ENCODE assay signal across 15 cellular contexts in genomic region chr1:43383449-43383848, GRCh38. TPM values are rescaled to one million over a fixed set of nuclear protein-coding genes. Genes with fewer than 3 reads are reported as not detected.
A peak's percentile ranks its signal among the peaks of the same experiment; 100 is the strongest.
DNase-seq lines count a peak whose midpoint lies in the region; ATAC-seq and TF ChIP-seq lines count a peak whose summit lies in the region.
"Had no signal": no experiment of that assay in that cellular context is flagged by ENCODE, and none has a peak within 500 bp of the region (broad histone marks: within the 10 kb centered on the region; RNA-seq: fewer than 3 reads in every experiment).

No MANE protein-coding gene starts in this region.

- H3K27me3 Mint-ChIP-seq in osteocyte (ENCODE audit: unreplicated experiment) = no peaks in the 10 kb centered on the region
- H3K27me3 Mint-ChIP-seq in activated naive CD8-positive, alpha-beta T cell treated with anti-CD3 and anti-CD28 coated beads for 36 hours = no peaks in the 10 kb centered on the region

- no peak overlapping the region for H3K4me3 Mint-ChIP-seq in osteocyte (ENCODE audit: unreplicated experiment)
- no peak overlapping the region for H3K4me3 Mint-ChIP-seq in activated naive CD8-positive, alpha-beta T cell treated with anti-CD3 and anti-CD28 coated beads for 36 hours
- H3K4me3 Mint-ChIP-seq: GM23338; immature natural killer cell; T-helper 2 cell treated with Interferon-gamma antibody and Interleukin-4, amounts not matched to agents 5 μg/mL and 100 μg/mL, for 36 hours had no signal

- no peak overlapping the region for H3K27ac Mint-ChIP-seq in osteocyte (ENCODE audit: unreplicated experiment)
- no peak overlapping the region for H3K27ac Mint-ChIP-seq in activated naive CD8-positive, alpha-beta T cell treated with anti-CD3 and anti-CD28 coated beads for 36 hours
- H3K27ac Mint-ChIP-seq: GM23338; T-helper 2 cell treated with Interferon-gamma antibody and Interleukin-4, amounts not matched to agents 5 μg/mL and 100 μg/mL, for 36 hours had no signal

- no peak for ATAC-seq in GM18858 (IDR thresholded peaks at IDR 0.05; ENCODE audit: unreplicated experiment)
- ATAC-seq: GM23338 had no signal

- peaks cover 55% of the 10 kb centered on the region for H3K36me3 Mint-ChIP-seq in osteocyte (ENCODE audit: unreplicated experiment)
- H3K36me3 Mint-ChIP-seq in activated naive CD8-positive, alpha-beta T cell treated with anti-CD3 and anti-CD28 coated beads for 36 hours = peaks cover 11% of the 10 kb centered on the region

- in situ Hi-C loops in G401 (cut with HindIII; ENCODE audit: low sequenced_read_pairs) (no loop called here), SK-MEL-5 (cut with HindIII; ENCODE audit: low pct_unique_long_range_greater_than_20kb, low sequenced_read_pairs) (no loop called here)

- intact Hi-C loops in head of caudate nucleus (cut with DNase I) = loop anchor here (10.0 kb wide), 1 partner anchor 61 kb away; no protein-coding TSS in a partner anchor

- no peaks in the 10 kb centered on the region for H3K9me3 Mint-ChIP-seq in osteocyte (ENCODE audit: unreplicated experiment)
- no peaks in the 10 kb centered on the region for H3K9me3 Mint-ChIP-seq in activated naive CD8-positive, alpha-beta T cell treated with anti-CD3 and anti-CD28 coated beads for 36 hours
- H3K9me3 Mint-ChIP-seq: GM23338; immature natural killer cell; T-helper 2 cell treated with Interferon-gamma antibody and Interleukin-4, amounts not matched to agents 5 μg/mL and 100 μg/mL, for 36 hours had no signal

- peak; percentile 22 for DNase-seq in G401 (ENCODE audit: low spot score)
- DNase-seq in SK-MEL-5 (ENCODE audit: low read depth, low spot score) = peak; percentile 33
- DNase-seq in head of caudate nucleus = peak in 38 of 42 donors; percentile 26 to 83 (median 60)
- DNase-seq in osteocyte (ENCODE audit: extremely low spot score, unreplicated experiment) = no peak
- DNase-seq in SHP77 (lab: John Stamatoyannopoulos, UW) = no peak
- DNase-seq in activated effector memory CD4-positive, alpha-beta T cell treated with anti-CD3 and anti-CD28 coated beads, Interleukin-2, amount 50 U/mL, for 16 hours = no peak
- DNase-seq in activated naive CD8-positive, alpha-beta T cell treated with anti-CD3 and anti-CD28 coated beads for 36 hours = no peak
- DNase-seq: immature natural killer cell, MM.1S, NCI-H526 treated with DMSO at 0.1 percent for 48 hours, pancreas had no signal

- TF ChIP-seq CTCF in osteocyte (IDR thresholded peaks at IDR 0.05) = peak; percentile 22

- peaks cover 9% of the 10 kb centered on the region for H3K4me1 Mint-ChIP-seq in osteocyte (ENCODE audit: unreplicated experiment)
- peaks cover 20% of the 10 kb centered on the region for H3K4me1 Mint-ChIP-seq in activated naive CD8-positive, alpha-beta T cell treated with anti-CD3 and anti-CD28 coated beads for 36 hours

RNA-seq across cellular contexts. Expression of gene MED8, which starts 6.2 kb away (rescaled TPM):
- 36.2 and 42.2 TPM in 2 replicates for total RNA-seq in G401 (2014; rRNA removed; shearing (Covaris generic))
- total RNA-seq in SK-MEL-5 (2014; rRNA removed; shearing (Covaris generic)) = 41.3 and 46.9 TPM in 2 replicates
- polyA plus RNA-seq in SK-MEL-5 (2015; cell fraction: cytosol; rRNA removed) = 38.6 and 44.0 TPM in 2 replicates
- 51.3 and 53.3 TPM in 2 replicates for polyA plus RNA-seq in SK-MEL-5 (2015; cell fraction: nucleus; rRNA removed)
- total RNA-seq in osteocyte = 39.8 and 40.4 TPM in 2 replicates
- 10 to 100 TPM; 34.1 to 35.7 TPM for total RNA-seq in activated naive CD8-positive, alpha-beta T cell treated with anti-CD3 and anti-CD28 coated beads for 36 hours

RNA-seq across cellular contexts. Expression of gene SZT2, which starts 6.2 kb away (rescaled TPM):
- 4.4 and 7.0 TPM in 2 replicates for total RNA-seq in G401 (2014; rRNA removed; shearing (Covaris generic))
- 7.1 and 10.5 TPM in 2 replicates for total RNA-seq in SK-MEL-5 (2014; rRNA removed; shearing (Covaris generic))
- polyA plus RNA-seq in SK-MEL-5 (2015; cell fraction: cytosol; rRNA removed) = 13.9 and 38.8 TPM in 2 replicates
- polyA plus RNA-seq in SK-MEL-5 (2015; cell fraction: nucleus; rRNA removed) = 68.9 and 75.0 TPM in 2 replicates
- total RNA-seq in osteocyte = 51.8 and 63.6 TPM in 2 replicates
- 10 to 100 TPM; 22.4 to 27.6 TPM for total RNA-seq in activated naive CD8-positive, alpha-beta T cell treated with anti-CD3 and anti-CD28 coated beads for 36 hours

RNA-seq across cellular contexts. Expression of gene ELOVL1, which starts 15.6 kb away (rescaled TPM):
- 65.2 and 69.7 TPM in 2 replicates for total RNA-seq in G401 (2014; rRNA removed; shearing (Covaris generic))
- total RNA-seq in SK-MEL-5 (2014; rRNA removed; shearing (Covaris generic)) = 69.4 and 78.3 TPM in 2 replicates
- 99.1 and 101 TPM in 2 replicates for polyA plus RNA-seq in SK-MEL-5 (2015; cell fraction: cytosol; rRNA removed)
- 70.6 and 74.9 TPM in 2 replicates for polyA plus RNA-seq in SK-MEL-5 (2015; cell fraction: nucleus; rRNA removed)
- total RNA-seq in osteocyte = 61.9 and 62.5 TPM in 2 replicates
- total RNA-seq in activated naive CD8-positive, alpha-beta T cell treated with anti-CD3 and anti-CD28 coated beads for 36 hours = 10 to 100 TPM; 66.9 to 67.4 TPM

RNA-seq across cellular contexts. Expression of gene CDC20, which starts 24.7 kb away (rescaled TPM):
- 263 and 289 TPM in 2 replicates for total RNA-seq in G401 (2014; rRNA removed; shearing (Covaris generic))
- total RNA-seq in SK-MEL-5 (2014; rRNA removed; shearing (Covaris generic)) = 46.6 and 51.2 TPM in 2 replicates
- polyA plus RNA-seq in SK-MEL-5 (2015; cell fraction: cytosol; rRNA removed) = 62.0 and 69.7 TPM in 2 replicates
- 62.9 and 97.6 TPM in 2 replicates for polyA plus RNA-seq in SK-MEL-5 (2015; cell fraction: nucleus; rRNA removed)
- total RNA-seq in osteocyte = 15.2 and 18.7 TPM in 2 replicates
- 100 to 1,000 TPM; 182 to 184 TPM for total RNA-seq in activated naive CD8-positive, alpha-beta T cell treated with anti-CD3 and anti-CD28 coated beads for 36 hours

RNA-seq across cellular contexts. Expression of gene MPL, which starts 45.8 kb away (rescaled TPM):
- total RNA-seq in G401 (2014; rRNA removed; shearing (Covaris generic)) = not detected in 2 replicates
- not detected in 2 replicates for total RNA-seq in SK-MEL-5 (2014; rRNA removed; shearing (Covaris generic))
- polyA plus RNA-seq in SK-MEL-5 (2015; cell fraction: cytosol; rRNA removed) = not detected in 2 replicates
- polyA plus RNA-seq in SK-MEL-5 (2015; cell fraction: nucleus; rRNA removed) = not detected in 2 replicates
- not detected in 2 replicates for total RNA-seq in osteocyte
- total RNA-seq in activated naive CD8-positive, alpha-beta T cell treated with anti-CD3 and anti-CD28 coated beads for 36 hours = not detected
- total RNA-seq: GM23338, thoracic aorta had no signal
- polyA plus RNA-seq: GM23338 had no signal

Comparison
In these comparisons a context has a peak if more than half of its experiments do, and no peak if none do; other contexts are left out.
1. DNase-seq: peak in G401 (single experiment), SK-MEL-5 (single experiment) and head of caudate nucleus (38 of 42); none in osteocyte (single experiment), SHP77 (0 of 2), activated effector memory CD4-positive, alpha-beta T cell treated with anti-CD3 and anti-CD28 coated beads, Interleukin-2, amount 50 U/mL, for 16 hours (single experiment) and activated naive CD8-positive, alpha-beta T cell treated with anti-CD3 and anti-CD28 coated beads for 36 hours (single experiment).